Comparison of ENCODE assay signal across 1 cellular context in the genomic region with DNA sequence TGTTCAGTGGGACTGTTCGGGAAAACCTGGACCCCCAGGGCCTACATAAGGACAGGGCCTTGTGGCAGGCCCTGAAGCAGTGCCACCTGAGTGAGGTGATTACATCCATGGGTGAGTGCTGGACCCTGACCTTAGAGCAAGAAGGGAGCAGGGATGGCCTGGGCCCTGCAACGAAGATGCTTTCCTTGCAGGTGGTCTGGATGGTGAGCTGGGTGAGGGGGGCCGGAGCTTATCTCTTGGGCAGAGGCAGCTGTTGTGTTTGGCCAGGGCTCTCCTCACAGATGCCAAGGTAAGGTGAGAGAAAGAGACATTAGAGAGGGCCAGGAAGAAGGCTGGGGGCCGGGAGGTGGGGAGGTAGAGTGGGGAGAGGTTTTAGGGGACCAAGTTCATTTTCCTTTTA.
TF ChIP-seq lines count a peak whose summit lies in the region.

No MANE protein-coding gene starts in this region.

TF ChIP-seq in IMR-90, 13 proteins besides CTCF, POLR2A, EP300 and RAD21 (continued from another document):
- TF ChIP-seq, protein P1, sequence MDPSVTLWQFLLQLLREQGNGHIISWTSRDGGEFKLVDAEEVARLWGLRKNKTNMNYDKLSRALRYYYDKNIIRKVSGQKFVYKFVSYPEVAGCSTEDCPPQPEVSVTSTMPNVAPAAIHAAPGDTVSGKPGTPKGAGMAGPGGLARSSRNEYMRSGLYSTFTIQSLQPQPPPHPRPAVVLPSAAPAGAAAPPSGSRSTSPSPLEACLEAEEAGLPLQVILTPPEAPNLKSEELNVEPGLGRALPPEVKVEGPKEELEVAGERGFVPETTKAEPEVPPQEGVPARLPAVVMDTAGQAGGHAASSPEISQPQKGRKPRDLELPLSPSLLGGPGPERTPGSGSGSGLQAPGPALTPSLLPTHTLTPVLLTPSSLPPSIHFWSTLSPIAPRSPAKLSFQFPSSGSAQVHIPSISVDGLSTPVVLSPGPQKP (IDR thresholded peaks at IDR 0.05; ENCODE audit: borderline replicate concordance, low read depth, low read length) = no peak
- TF ChIP-seq RFX5 (IDR thresholded peaks at IDR 0.05; ENCODE audit: low read depth, low read length) = no peak
- no peak for TF ChIP-seq RCOR1 (IDR thresholded peaks at IDR 0.05; ENCODE audit: insufficient replicate concordance, low read length)
- TF ChIP-seq MAZ (IDR thresholded peaks at IDR 0.05; ENCODE audit: borderline replicate concordance, low read depth, low read length) = no peak
TF ChIP-seq in IMR-90: peak in this region for 0.
